In the genomic region with DNA sequence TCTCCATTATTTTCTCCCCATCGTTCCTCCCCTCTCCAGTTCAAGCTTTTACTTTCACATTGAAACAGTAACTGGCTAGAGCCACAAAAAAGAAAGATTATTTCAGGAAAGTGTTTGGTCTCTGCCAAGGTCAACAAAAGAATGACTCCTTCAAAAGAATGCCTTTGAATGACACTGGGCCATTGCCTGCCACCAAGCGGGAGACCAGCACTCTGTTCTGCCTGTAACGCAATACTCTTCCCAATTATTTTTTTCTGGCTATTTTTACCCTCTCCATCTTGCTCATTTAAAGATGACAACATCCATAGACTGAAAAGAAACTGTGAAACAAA, we compare ENCODE assay signal across 10 cellular contexts. TPM values are rescaled to one million over a fixed set of nuclear protein-coding genes. Genes with fewer than 3 reads are reported as not detected.
DNase-seq lines count a peak whose midpoint lies in the region; ATAC-seq, FAIRE-seq and TF ChIP-seq lines count a peak whose summit lies in the region.
"Had no signal": no experiment of that assay in that cellular context is flagged by ENCODE, and none has a peak within 500 bp of the region (broad histone marks: within the 10 kb centered on the region; RNA-seq: fewer than 3 reads in every experiment).

No MANE protein-coding gene starts in this region.

- no peaks in the 10 kb centered on the region for H3K9me2 ChIP-seq in SK-N-SH

- dilution Hi-C loops in endothelial cell of umbilical vein (cut with MboI; ENCODE audit: extremely low pct_ligation_motif_present, low sequenced_read_pairs) = no loop called here

- H3K9ac ChIP-seq in SK-N-SH = no peak overlapping the region
- peak overlapping the region; percentile 2 for H3K9ac ChIP-seq in endothelial cell of umbilical vein (replicated peaks; ENCODE audit: extremely low read depth, insufficient read depth, low read length)

- peaks cover 2 to 7% of the 10 kb centered on the region in 2 experiments; a peak in 2 of 4 replicates for H3K4me1 ChIP-seq in SK-N-SH (ENCODE audit: control insufficient read depth in 1 of 2, insufficient read depth in 2 of 2, low read depth in 1 of 2, low read length in 1 of 2)
- peaks cover 6% of the 10 kb centered on the region for H3K4me1 ChIP-seq in endothelial cell of umbilical vein (ENCODE audit: control insufficient read depth, extremely low read depth, insufficient read depth, low read length)
- H3K4me1 ChIP-seq in urinary bladder (ENCODE audit: insufficient read depth) = no peaks in the 10 kb centered on the region

- no peaks in the 10 kb centered on the region for H3K9me3 ChIP-seq in SK-N-SH
- H3K9me3 ChIP-seq in endothelial cell of umbilical vein (replicated peaks; ENCODE audit: control insufficient read depth, insufficient read depth, low read length) = no peaks in the 10 kb centered on the region

- H3K79me2 ChIP-seq in SK-N-SH (ENCODE audit: insufficient read depth) = no peaks in the 10 kb centered on the region
- H3K79me2 ChIP-seq in endothelial cell of umbilical vein (ENCODE audit: control insufficient read depth, insufficient read depth, low read length) = no peaks in the 10 kb centered on the region

- H3K27ac ChIP-seq in SK-N-SH (ENCODE audit: low read depth in 2 of 2, low read length in 1 of 2) (no peak overlapping the region; a peak in 1 of 4 replicates), endothelial cell of umbilical vein (ENCODE audit: insufficient read depth, low read depth, low read length) (no peak overlapping the region), urinary bladder (ENCODE audit: low read depth) (no peak overlapping the region)

- H3K9me1 ChIP-seq in endothelial cell of umbilical vein (replicated peaks; ENCODE audit: control insufficient read depth, extremely low read depth, insufficient read depth, low read length) = no peaks in the 10 kb centered on the region

- peak; percentile 60 for FAIRE-seq in endothelial cell of umbilical vein (lab: Jason Lieb, UNC)
- FAIRE-seq: urothelium cell line had no signal

- H3K4me3 ChIP-seq in SK-N-SH (ENCODE audit: low read depth in 2 of 2, low read length in 1 of 2) (no peak overlapping the region), endothelial cell of umbilical vein (replicated peaks in 1 of 3; ENCODE audit: insufficient read depth in 1 of 3, low read depth in 1 of 3, low read length in 3 of 3) (peak overlapping the region in 2 of 3 experiments; percentile 4 to 27), urinary bladder (ENCODE audit: low read depth, low read length) (peak overlapping the region; percentile 1)

- no peak for TF ChIP-seq RAD21 in SK-N-SH (IDR thresholded peaks at IDR 0.05; ENCODE audit: low read length)

- ATAC-seq in SK-N-SH treated with all-trans-retinoic acid at 6 μM for 48 hours = no peak
- no peak for ATAC-seq in HG03342 (IDR thresholded peaks at IDR 0.05; ENCODE audit: unreplicated experiment)
- ATAC-seq: T-helper 17 cell had no signal

- TF ChIP-seq CTCF in SK-N-SH (IDR thresholded peaks at IDR 0.05) (no peak), endothelial cell of umbilical vein (IDR thresholded peaks at IDR 0.05; ENCODE audit: extremely low read depth in 1 of 2, insufficient read depth in 1 of 2, low read depth in 1 of 2, low read length in 2 of 2) (no peak)

- H3K27me3 ChIP-seq in SK-N-SH (ENCODE audit: insufficient read depth) (no peaks in the 10 kb centered on the region), endothelial cell of umbilical vein (ENCODE audit: control insufficient read depth in 2 of 2, insufficient read depth in 2 of 2, low read length in 2 of 2) (no peaks in the 10 kb centered on the region)

- 78% methylated on average over 3 of the region's 3 CpGs for WGBS in SK-N-SH (ENCODE audit: low lambda C conversion rate)
- 68% methylated on average over 3 of the region's 3 CpGs for WGBS in urinary bladder

- H3K36me3 ChIP-seq in SK-N-SH (replicated peaks in 1 of 2; ENCODE audit: control insufficient read depth in 1 of 2, insufficient read depth in 2 of 2, low read length in 1 of 2) (no peaks in the 10 kb centered on the region), endothelial cell of umbilical vein (ENCODE audit: control insufficient read depth in 2 of 2, extremely low read depth in 1 of 2, insufficient read depth in 2 of 2, low read length in 2 of 2) (no peaks in the 10 kb centered on the region), urinary bladder (ENCODE audit: insufficient read depth) (no peaks in the 10 kb centered on the region)

- CTCF ChIA-PET in SK-N-SH (lab: Yijun Ruan, JAX) = interaction anchor here (0.6 to 1.9 kb wide), 12 partner anchors 13 to 378 kb away, joined by 3 to 7 read pairs (median 3); no protein-coding TSS in a partner anchor
- CTCF ChIA-PET in endothelial cell of umbilical vein (lab: Charles Lee) = interaction anchor here (1.3 kb wide), 1 partner anchor 9 kb away, joined by 4 read pairs; no protein-coding TSS in a partner anchor

- POLR2A ChIA-PET in SK-N-SH (lab: Yijun Ruan, JAX) (interaction anchor here (0.6 kb wide), 1 partner anchor 13 kb away, joined by 3 read pairs; no protein-coding TSS in a partner anchor), endothelial cell of umbilical vein (lab: Charles Lee) (no interaction called here)

- TF ChIP-seq POLR2A in endothelial cell of umbilical vein (IDR thresholded peaks at IDR 0.05; ENCODE audit: low read depth, low read length) = no peak

- H3K4me2 ChIP-seq in SK-N-SH = peak overlapping the region; percentile 53
- H3K4me2 ChIP-seq in endothelial cell of umbilical vein (ENCODE audit: insufficient read depth, low read length) = peak overlapping the region; percentile 62

- no peak for DNase-seq in SK-N-SH
- DNase-seq in endothelial cell of umbilical vein (ENCODE audit: low read depth, low spot score) = peak; percentile 51
- DNase-seq in midbrain (lab: John Stamatoyannopoulos, UW) = peak; percentile 40
- DNase-seq in NCI-H82 treated with DMSO at 0.1 percent for 48 hours (lab: John Stamatoyannopoulos, UW; ENCODE audit: unreplicated experiment) = no peak
- DNase-seq in DMS114 treated with DMSO at 0.1 percent for 48 hours (lab: John Stamatoyannopoulos, UW; ENCODE audit: unreplicated experiment) = no peak
- DNase-seq: T-helper 17 cell had no signal

- no peaks in the 10 kb centered on the region for H3F3A ChIP-seq in SK-N-SH (replicated peaks; ENCODE audit: insufficient read depth)

- no TSS peak for BruUV-seq in endothelial cell of umbilical vein (replicated peaks; lab: Mats Ljungman, UMichigan)

- no peak for TF ChIP-seq EP300 in SK-N-SH (IDR thresholded peaks at IDR 0.05; ENCODE audit: borderline replicate concordance in 1 of 2, low read depth in 1 of 2, low read length in 1 of 2)

- intact Hi-C loops in endothelial cell of umbilical vein (cut with micrococcal nuclease) = loop anchor here (1.0 kb wide), 3 partner anchors 40 to 341 kb away; a partner anchor contains a TSS

- H2AFZ ChIP-seq in SK-N-SH (ENCODE audit: low read depth) (peak overlapping the region; percentile 73), endothelial cell of umbilical vein (ENCODE audit: low read depth, low read length) (peak overlapping the region; percentile 65)

- H4K20me1 ChIP-seq in SK-N-SH (ENCODE audit: insufficient read depth) = no peaks in the 10 kb centered on the region
- no peaks in the 10 kb centered on the region for H4K20me1 ChIP-seq in endothelial cell of umbilical vein (replicated peaks; ENCODE audit: control insufficient read depth, extremely low read depth, insufficient read depth, low read length)

TF ChIP-seq in SK-N-SH, 30 proteins besides CTCF, POLR2A, EP300 and RAD21 (continues in another document):
- TF ChIP-seq JUND (IDR thresholded peaks at IDR 0.05) = no peak

TF ChIP-seq in endothelial cell of umbilical vein, 7 proteins besides CTCF, POLR2A, EP300 and RAD21:
- TF ChIP-seq GATA2 (IDR thresholded peaks at IDR 0.05; ENCODE audit: insufficient read depth, insufficient read length, low read depth, low read length) (no peak), FOS (IDR thresholded peaks at IDR 0.05; ENCODE audit: borderline replicate concordance, insufficient read depth, low read length) (no peak), MYC (IDR thresholded peaks at IDR 0.05; ENCODE audit: low read depth, low read length) (no peak), POLR2AphosphoS5 (IDR thresholded peaks at IDR 0.05; ENCODE audit: insufficient read depth, low read depth, low read length) (no peak), EZH2 (IDR thresholded peaks at IDR 0.05; ENCODE audit: borderline replicate concordance, low read depth, low read length, severe bottlenecking) (no peak), JUN (IDR thresholded peaks at IDR 0.05; ENCODE audit: borderline replicate concordance, insufficient read depth, insufficient read length, low read depth) (no peak)
- TF ChIP-seq, protein P1, sequence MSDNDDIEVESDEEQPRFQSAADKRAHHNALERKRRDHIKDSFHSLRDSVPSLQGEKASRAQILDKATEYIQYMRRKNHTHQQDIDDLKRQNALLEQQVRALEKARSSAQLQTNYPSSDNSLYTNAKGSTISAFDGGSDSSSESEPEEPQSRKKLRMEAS (IDR thresholded peaks at IDR 0.05; ENCODE audit: insufficient read depth, insufficient read length) = no peak

RNA-seq across cellular contexts. Expression of a gene that starts 37.3 kb away (rescaled TPM):
- 2.5 and 4.2 TPM in 2 replicates for polyA plus RNA-seq in SK-N-SH (2012; rRNA removed)
- polyA plus RNA-seq in SK-N-SH (2012; cell fraction: cytosol; rRNA removed) = 3.7 and 4.1 TPM in 2 replicates
- polyA plus RNA-seq in SK-N-SH (2012; cell fraction: nucleus; rRNA removed) = 2.0 and 3.0 TPM in 2 replicates
- total RNA-seq in endothelial cell of umbilical vein = 5.8 and 6.2 TPM in 2 replicates
- 0.88 and 1.3 TPM in 2 replicates for polyA plus RNA-seq in endothelial cell of umbilical vein
- polyA plus RNA-seq in endothelial cell of umbilical vein (2011; cell fraction: cytosol; rRNA removed) = 1.4 and 1.5 TPM in 2 replicates
- polyA plus RNA-seq in endothelial cell of umbilical vein (2011; cell fraction: nucleus; rRNA removed) = 1.4 and 1.6 TPM in 2 replicates
- polyA plus RNA-seq in endothelial cell of umbilical vein (2012) = 2.4 and 4.2 TPM in 2 replicates
- polyA minus RNA-seq in endothelial cell of umbilical vein = 6.6 and 6.8 TPM in 2 replicates
- 2.7 TPM for polyA minus RNA-seq in endothelial cell of umbilical vein (2011; cell fraction: cytosol; rRNA and poly(A)+ RNA removed)
- polyA minus RNA-seq in endothelial cell of umbilical vein (2011; cell fraction: nucleus; rRNA and poly(A)+ RNA removed) = 1.4 and 2.5 TPM in 2 replicates
- 3.4 TPM for total RNA-seq in urinary bladder
- polyA plus RNA-seq in urinary bladder = 5.1 TPM

Comparison
In these comparisons a context has a peak if more than half of its experiments do, and no peak if none do; other contexts are left out.
1. DNase-seq: peak in endothelial cell of umbilical vein (single experiment) and midbrain (single experiment); none in SK-N-SH (single experiment), NCI-H82 treated with DMSO at 0.1 percent for 48 hours (single experiment) and DMS114 treated with DMSO at 0.1 percent for 48 hours (single experiment).
2. H3K4me3 ChIP-seq: peak in endothelial cell of umbilical vein (2 of 3) and urinary bladder (single experiment); none in SK-N-SH (0 of 2).